ENCODE assay signal across 20 cellular contexts in the genomic region with DNA sequence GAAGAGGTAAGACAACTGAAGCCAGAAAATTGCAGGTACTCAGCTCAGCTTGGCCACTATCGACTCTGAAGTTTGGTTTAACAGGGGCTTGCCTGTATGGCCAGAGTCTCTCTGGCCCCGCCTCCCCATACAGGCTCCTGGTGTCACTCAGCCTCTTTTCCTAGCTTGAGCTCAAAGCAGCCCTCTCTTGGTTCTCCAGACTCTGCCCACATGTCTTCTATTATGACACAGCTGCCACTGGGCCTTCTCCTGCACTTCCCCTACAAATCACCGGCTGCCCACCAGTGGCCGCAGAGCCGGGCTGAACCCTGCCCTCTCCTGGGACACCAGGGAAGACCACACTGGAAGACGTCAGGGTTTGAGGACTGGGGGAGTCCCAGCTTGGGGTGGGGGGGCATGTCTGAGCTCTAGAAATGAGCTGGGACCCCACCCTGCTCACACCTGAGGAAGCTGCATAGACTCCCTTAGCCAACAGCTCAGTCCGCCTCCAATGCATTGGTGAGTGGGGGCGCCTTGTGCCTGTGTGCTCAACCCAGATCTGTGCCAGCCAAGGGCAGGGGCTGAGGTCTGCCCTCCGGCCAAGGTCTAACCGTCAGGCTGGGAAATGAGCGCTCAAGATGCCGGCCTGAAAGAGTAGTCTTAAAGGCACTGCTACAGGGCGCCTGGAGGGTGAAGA.
DNase-seq lines count a peak whose midpoint lies in the region; ATAC-seq, FAIRE-seq and TF ChIP-seq lines count a peak whose summit lies in the region.
"Had no signal": no experiment of that assay in that cellular context is flagged by ENCODE, and none has a peak within 500 bp of the region (broad histone marks: within the 10 kb centered on the region; RNA-seq: fewer than 3 reads in every experiment).

No MANE protein-coding gene starts in this region.

- POLR2A ChIA-PET in H1 (lab: Charles Lee; ENCODE audit: partially characterized antibody): interaction anchor here (1.4 kb wide), 1 partner anchor 12 kb away, joined by 3 read pairs; no protein-coding TSS in a partner anchor

- no peak for FAIRE-seq in H1 (lab: Jason Lieb, UNC)
- FAIRE-seq: D721Med, K562 had no signal

- H3K4me1 ChIP-seq in GM23338 (ENCODE audit: insufficient read depth) (no peaks in the 10 kb centered on the region), H1 (replicated peaks in 1 of 4; ENCODE audit: control insufficient read depth in 3 of 4, insufficient read depth in 4 of 4, low read length in 3 of 4) (no peaks in the 10 kb centered on the region; a peak in 2 of 7 replicates), neural progenitor cell (peaks cover 41% of the 10 kb centered on the region)

- no peak overlapping the region for H3K14ac ChIP-seq in H1 (ENCODE audit: insufficient read length)

- peaks cover 16% of the 10 kb centered on the region; the same call in 2 of the 3 replicates for H3K4me1 Mint-ChIP-seq in GM23338
- H3K4me1 Mint-ChIP-seq in nephron progenitor cell: peaks cover 52% of the 10 kb centered on the region
- H3K4me1 Mint-ChIP-seq in neural progenitor cell: peaks cover 38% of the 10 kb centered on the region

- H3K79me2 ChIP-seq in GM23338 (replicated peaks; ENCODE audit: insufficient read depth) (no peaks in the 10 kb centered on the region), H1 (ENCODE audit: control insufficient read depth in 1 of 2, insufficient read depth in 2 of 2, low read length in 2 of 2) (no peaks in the 10 kb centered on the region), neural progenitor cell (ENCODE audit: low read depth) (no peaks in the 10 kb centered on the region)

- CTCF ChIA-PET in H1 (lab: Charles Lee; ENCODE audit: partially characterized antibody): interaction anchor here (0.6 to 10.3 kb wide), 27 partner anchors 10 to 706 kb away, joined by 3 to 95 read pairs (median 4); a partner anchor contains a TSS

- H2AK5ac ChIP-seq in H1 (ENCODE audit: low read depth, low read length): no peak overlapping the region

- H3K23me2 ChIP-seq in H1 (ENCODE audit: low read depth, low read length): no peaks in the 10 kb centered on the region

- H3K23ac ChIP-seq in H1 (ENCODE audit: insufficient read length): no peak overlapping the region

- H2BK12ac ChIP-seq in H1 (ENCODE audit: low read depth, low read length): no peak overlapping the region

- 82% methylated on average over 11 of the region's 13 CpGs; no CpG with 5 or more reads in 1 of the 2 experiments for WGBS in H1 (ENCODE audit: extremely low coverage in 1 of 2, insufficient coverage in 1 of 2, insufficient read length in 1 of 2, insufficient replicate concordance in 2 of 2, low coverage in 1 of 2, low lambda C conversion rate in 2 of 2, missing lambda C conversion rate in 1 of 2), 2 experiments

- no peak overlapping the region for H2BK20ac ChIP-seq in H1 (ENCODE audit: low read length)

- H3K27me3 ChIP-seq in GM23338 (ENCODE audit: insufficient read depth) (no peaks in the 10 kb centered on the region), H1 (replicated peaks in 1 of 4; ENCODE audit: control insufficient read depth in 3 of 4, extremely low read depth in 1 of 4, insufficient read depth in 3 of 4, low read length in 3 of 4) (no peaks in the 10 kb centered on the region; a peak in 2 of 7 replicates), neural progenitor cell (no peaks in the 10 kb centered on the region)

- H3K4me3 Mint-ChIP-seq in GM23338 (no peak overlapping the region), nephron progenitor cell (no peak overlapping the region), neural progenitor cell (no peak overlapping the region)
- H3K4me3 Mint-ChIP-seq: CD4-positive, alpha-beta memory T cell had no signal

- no peak for TF ChIP-seq RAD21 in H1 (IDR thresholded peaks at IDR 0.05 in 1 of 2, conservative IDR thresholded peaks at IDR 0.05 in 1 of 2; ENCODE audit: low read depth in 2 of 2, low read length in 2 of 2)

- TF ChIP-seq CTCF in GM23338 (conservative IDR thresholded peaks at IDR 0.05; ENCODE audit: low read depth in 2 of 2) (no peak), H1 (IDR thresholded peaks at IDR 0.05; ENCODE audit: control extremely low read depth in 1 of 3, insufficient read depth in 1 of 3, low read depth in 1 of 3, low read length in 3 of 3) (0 out of 4 replicates have a peak, but pooled peaks of 1 of the 3 experiments have one; percentile 8), nephron progenitor cell (IDR thresholded peaks at IDR 0.05) (peak; percentile 9), neural progenitor cell (IDR thresholded peaks at IDR 0.05) (no peak)

- H3K79me1 ChIP-seq in H1 (ENCODE audit: low read depth, low read length): no peaks in the 10 kb centered on the region; the same call in 1 of the 2 replicates

- no peak overlapping the region for H3K18ac ChIP-seq in H1 (ENCODE audit: extremely low read depth, low read length)

- H3K27me3 Mint-ChIP-seq in GM23338 (ENCODE audit: insufficient read depth, low read depth, poor library complexity): peaks cover 12% of the 10 kb centered on the region
- H3K27me3 Mint-ChIP-seq in nephron progenitor cell (ENCODE audit: low read depth, poor library complexity): peaks cover 8% of the 10 kb centered on the region
- peaks cover 5% of the 10 kb centered on the region for H3K27me3 Mint-ChIP-seq in neural progenitor cell (ENCODE audit: insufficient read depth, low read depth)

- no peak overlapping the region for H3K4me3 ChIP-seq in GM23338
- no peak overlapping the region for H3K4me3 ChIP-seq in H1 (ENCODE audit: extremely low read depth in 1 of 4, insufficient read depth in 2 of 4, low read depth in 3 of 4, low read length in 4 of 4)
- no peak overlapping the region for H3K4me3 ChIP-seq in neural progenitor cell
- H3K4me3 ChIP-seq: K562, SK-N-MC had no signal

- DNase-seq in GM23338 (ENCODE audit: low spot score) (peak; percentile 40), NCI-H2227 (lab: John Stamatoyannopoulos, UW; ENCODE audit: unreplicated experiment) (peak; percentile 11), H1 (ENCODE audit: low read depth in 1 of 2, low spot score in 2 of 2) (no peak), nephron progenitor cell (no peak), pons (ENCODE audit: low spot score) (no peak), mucosa of gallbladder (ENCODE audit: low spot score) (no peak), neural progenitor cell (ENCODE audit: low spot score) (no peak), NCI-H446 (lab: John Stamatoyannopoulos, UW) (no peak)
- DNase-seq: ACHN; CD4-positive, alpha-beta memory T cell; NCI-H1436; NCI-H2029 treated with DMSO at 0.1 percent for 48 hours; NCI-H526; NK-92 treated with Interleukin-12 subunit alpha and Interleukin-12 subunit beta, amount 100 ng/mL, for 24 hours; OCI-M1 had no signal

- H4K5ac ChIP-seq in H1 (ENCODE audit: insufficient read length, low read depth, low read length): no peak overlapping the region

- peak overlapping the region; percentile 47 for H2AFZ ChIP-seq in GM23338
- no peak overlapping the region for H2AFZ ChIP-seq in H1 (ENCODE audit: low read length)
- H2AFZ ChIP-seq in neural progenitor cell (replicated peaks): no peak overlapping the region

- H3K36me3 ChIP-seq in GM23338 (ENCODE audit: insufficient read depth) (no peaks in the 10 kb centered on the region), H1 (ENCODE audit: control insufficient read depth in 2 of 4, insufficient read depth in 4 of 4, low read length in 3 of 4) (no peaks in the 10 kb centered on the region), neural progenitor cell (no peaks in the 10 kb centered on the region)

- H4K91ac ChIP-seq in H1 (replicated peaks; ENCODE audit: insufficient read length, low read length): no peak overlapping the region

- ATAC-seq in GM23338: peak; percentile 59
- ATAC-seq: K562 had no signal

- TF ChIP-seq POLR2A in H1 (IDR thresholded peaks at IDR 0.05; ENCODE audit: control extremely low read depth in 1 of 2, low read depth in 2 of 2, low read length in 2 of 2): no peak

- no peak overlapping the region for H3K27ac Mint-ChIP-seq in GM23338
- no peak overlapping the region for H3K27ac Mint-ChIP-seq in nephron progenitor cell
- no peak overlapping the region for H3K27ac Mint-ChIP-seq in neural progenitor cell
- H3K27ac Mint-ChIP-seq: CD4-positive, alpha-beta memory T cell had no signal

- no peaks in the 10 kb centered on the region for H4K20me1 ChIP-seq in GM23338 (replicated peaks; ENCODE audit: insufficient read depth)
- H4K20me1 ChIP-seq in H1 (replicated peaks in 1 of 2; ENCODE audit: control insufficient read depth in 1 of 2, insufficient read depth in 2 of 2, low read length in 2 of 2): no peaks in the 10 kb centered on the region
- H4K20me1 ChIP-seq in neural progenitor cell (ENCODE audit: low read depth): peaks cover 4% of the 10 kb centered on the region

- H3K9me2 ChIP-seq in GM23338 (ENCODE audit: insufficient read depth): no peaks in the 10 kb centered on the region

- no peak overlapping the region for H2BK5ac ChIP-seq in H1 (ENCODE audit: low read depth, low read length)

- H3K27ac ChIP-seq in GM23338 (ENCODE audit: low read depth) (no peak overlapping the region), H1 (ENCODE audit: low read depth, low read length) (no peak overlapping the region), neural progenitor cell (no peak overlapping the region)
- H3K27ac ChIP-seq: HL-60, RWPE1, SK-N-MC had no signal

- H3K9ac ChIP-seq in H1 (replicated peaks in 1 of 4; ENCODE audit: extremely low read depth in 1 of 4, low read depth in 3 of 4, low read length in 3 of 4) (no peak overlapping the region), neural progenitor cell (no peak overlapping the region)

- TF ChIP-seq EP300 in H1 (IDR thresholded peaks at IDR 0.05; ENCODE audit: borderline replicate concordance in 1 of 2, low read depth in 2 of 2, low read length in 2 of 2): no peak

- no peak overlapping the region for H3K4me2 ChIP-seq in GM23338
- H3K4me2 ChIP-seq in H1 (ENCODE audit: insufficient read depth in 1 of 2, low read depth in 2 of 2, low read length in 2 of 2): no peak overlapping the region
- H3K4me2 ChIP-seq in neural progenitor cell: no peak overlapping the region

- H3K9me3 Mint-ChIP-seq in GM23338: no peaks in the 10 kb centered on the region
- no peaks in the 10 kb centered on the region for H3K9me3 Mint-ChIP-seq in nephron progenitor cell
- no peaks in the 10 kb centered on the region for H3K9me3 Mint-ChIP-seq in neural progenitor cell
- H3K9me3 Mint-ChIP-seq: CD4-positive, alpha-beta memory T cell had no signal

- no peaks in the 10 kb centered on the region for H3K9me3 ChIP-seq in H1 (ENCODE audit: insufficient read depth in 2 of 2, low read depth in 1 of 2, low read length in 1 of 2)
- H3K9me3 ChIP-seq in neural progenitor cell (ENCODE audit: low read depth): no peaks in the 10 kb centered on the region

- H3K36me3 Mint-ChIP-seq in GM23338 (ENCODE audit: low read depth) (no peaks in the 10 kb centered on the region), nephron progenitor cell (ENCODE audit: low read depth) (no peaks in the 10 kb centered on the region), neural progenitor cell (no peaks in the 10 kb centered on the region)
- H3K36me3 Mint-ChIP-seq: CD4-positive, alpha-beta memory T cell had no signal

- H3F3A ChIP-seq in GM23338 (replicated peaks; ENCODE audit: low read depth): no peaks in the 10 kb centered on the region
- H3F3A ChIP-seq in neural progenitor cell (ENCODE audit: low read depth): peaks cover 23% of the 10 kb centered on the region

- no peak overlapping the region for H2BK15ac ChIP-seq in H1 (ENCODE audit: low read length)

- H3K56ac ChIP-seq in H1 (replicated peaks; ENCODE audit: insufficient read length, low read depth, low read length): no peak overlapping the region

- H3K4ac ChIP-seq in H1 (replicated peaks; ENCODE audit: insufficient read length, low read depth, low read length): no peak overlapping the region

- H4K8ac ChIP-seq in H1 (ENCODE audit: extremely low read depth, insufficient read depth, low read length): peak overlapping the region; percentile 32; the same call in 1 of the 2 replicates

- no peak overlapping the region for H2BK120ac ChIP-seq in H1 (replicated peaks; ENCODE audit: low read depth, low read length)

Comparison
In these comparisons a context has a peak if more than half of its experiments do, and no peak if none do; other contexts are left out.
1. DNase-seq: peak in GM23338 (single experiment) and NCI-H2227 (single experiment); none in H1 (0 of 2), nephron progenitor cell (single experiment), pons (single experiment), mucosa of gallbladder (single experiment), neural progenitor cell (single experiment) and NCI-H446 (0 of 2).